Comparison of ENCODE assay signal across 8 cellular contexts in the genomic region with DNA sequence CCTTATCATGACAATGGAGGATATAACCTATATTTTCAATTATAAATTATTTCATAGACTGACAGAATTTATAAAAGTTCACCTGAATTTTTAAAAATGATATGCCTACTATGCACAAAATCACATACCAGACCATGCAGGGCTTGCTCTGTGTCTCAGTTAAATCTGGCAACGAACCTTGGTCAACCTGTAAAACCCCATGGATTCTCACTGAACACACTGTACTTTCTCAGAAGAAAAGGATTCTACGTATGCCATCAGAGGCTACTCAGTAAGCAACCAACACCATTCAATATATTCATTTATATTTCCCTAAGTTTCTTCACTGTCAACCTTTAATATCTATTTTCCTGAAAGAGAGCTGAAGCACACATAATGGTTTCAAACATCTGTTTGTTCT. TPM values are rescaled to one million over a fixed set of nuclear protein-coding genes. Genes with fewer than 3 reads are reported as not detected.
"Had no signal": no experiment of that assay in that cellular context is flagged by ENCODE, and none has a peak within 500 bp of the region (broad histone marks: within the 10 kb centered on the region; RNA-seq: fewer than 3 reads in every experiment).

No MANE protein-coding gene starts in this region.

- H3K4me3 Mint-ChIP-seq: GM23338, H9, HFFc6 had no signal

- H3K4me3 ChIP-seq: GM23248, GM23338, HAP-1 had no signal

- DNase-seq: GM23248, GOT3, H7, H9, HCEC 1CT, HFFc6 had no signal

- H3K9me3 ChIP-seq: HAP-1 had no signal

- H3K27ac ChIP-seq: GM23248 had no signal

- H3K9me3 Mint-ChIP-seq: GM23338, H9 had no signal

- H3K36me3 ChIP-seq: HAP-1 had no signal

- H3K27ac Mint-ChIP-seq: GM23338, H9, HFFc6 had no signal

- H3K4me1 ChIP-seq: HAP-1 had no signal

RNA-seq across cellular contexts. Expression of a gene that starts 52.4 kb away (rescaled TPM):
- total RNA-seq: GM23248, HFFc6 had no signal
